ENCODE assay signal across 15 cellular contexts in genomic region chr5:123803359-123803758, GRCh38.
A peak's percentile ranks its signal among the peaks of the same experiment; 100 is the strongest.
DNase-seq lines count a peak whose midpoint lies in the region; TF ChIP-seq lines count a peak whose summit lies in the region.
"Had no signal": no experiment of that assay in that cellular context is flagged by ENCODE, and none has a peak within 500 bp of the region (broad histone marks: within the 10 kb centered on the region; RNA-seq: fewer than 3 reads in every experiment).

No MANE protein-coding gene starts in this region.

- H3K27ac ChIP-seq in HUES48 (ENCODE audit: low read depth, low read length) (peak overlapping the region; percentile 87), mesendoderm (ENCODE audit: low read depth, low read length) (no peak overlapping the region)

- DNase-seq in NCI-H69 (lab: John Stamatoyannopoulos, UW) (peak; percentile 21), astrocyte of the spinal cord (ENCODE audit: low read depth, low spot score) (peak; percentile 19), mesendoderm (no peak), A172 (ENCODE audit: low spot score) (no peak), NCI-H1105 treated with DMSO at 0.1 percent for 48 hours (lab: John Stamatoyannopoulos, UW) (no peak), ecto neural progenitor cell (ENCODE audit: low spot score) (no peak)
- DNase-seq: ACHN, AML-193, IMR-90, NCI-H1436, NCI-H2081 treated with DMSO at 0.1 percent for 48 hours, NCI-H524, SIG-M5, T-helper 17 cell had no signal

- no peak overlapping the region for H4K8ac ChIP-seq in mesendoderm (ENCODE audit: low read depth, low read length)

- no peaks in the 10 kb centered on the region for H3K79me1 ChIP-seq in mesendoderm (ENCODE audit: low read length)

- peak overlapping the region; percentile 83 for H2BK120ac ChIP-seq in mesendoderm (ENCODE audit: low read depth, low read length)

- peak overlapping the region; percentile 75 for H3K56ac ChIP-seq in mesendoderm (ENCODE audit: low read length)

- no peaks in the 10 kb centered on the region for H3K36me3 ChIP-seq in HUES48 (ENCODE audit: control insufficient read depth, insufficient read depth, low read length)
- no peaks in the 10 kb centered on the region for H3K36me3 ChIP-seq in mesendoderm (ENCODE audit: control insufficient read depth, insufficient read depth, low read length)

- H3K4me3 ChIP-seq in HUES48 (ENCODE audit: low read depth, low read length) (no peak overlapping the region), astrocyte of the spinal cord (ENCODE audit: low read depth, low read length) (no peak overlapping the region), mesendoderm (ENCODE audit: low read length) (no peak overlapping the region)

- H3K9ac ChIP-seq in HUES48 (ENCODE audit: low read depth, low read length) (no peak overlapping the region), mesendoderm (ENCODE audit: low read length) (peak overlapping the region; percentile 27)

- peak overlapping the region; percentile 2 for H3K4ac ChIP-seq in mesendoderm (ENCODE audit: low read depth, low read length)

- H3K4me1 ChIP-seq in HUES48 (ENCODE audit: control insufficient read depth, insufficient read depth, low read length), result peaks cover 43% of the 10 kb centered on the region
- peaks cover 20% of the 10 kb centered on the region for H3K4me1 ChIP-seq in mesendoderm (ENCODE audit: control insufficient read depth, low read depth, low read length)

- in situ Hi-C loops in astrocyte of the spinal cord (cut with HindIII; ENCODE audit: low sequenced_read_pairs), result no loop called here

- H4K5ac ChIP-seq in mesendoderm (ENCODE audit: low read length), result peak overlapping the region; percentile 92

- H3K79me2 ChIP-seq in mesendoderm (ENCODE audit: control insufficient read depth, insufficient read depth, low read length), result no peaks in the 10 kb centered on the region

- peak overlapping the region; percentile 51 for H3K18ac ChIP-seq in mesendoderm (ENCODE audit: low read length)

- no CpG with 5 or more reads among the region's 3 CpGs for WGBS in mesendoderm (ENCODE audit: extremely low coverage, insufficient coverage, low lambda C conversion rate)

- no peak overlapping the region for H2BK15ac ChIP-seq in mesendoderm (replicated peaks; ENCODE audit: low read depth)

- H3K27me3 ChIP-seq in HUES48 (ENCODE audit: control insufficient read depth, insufficient read depth, low read length) (no peaks in the 10 kb centered on the region), mesendoderm (ENCODE audit: insufficient read depth, low read length, poor library complexity) (no peaks in the 10 kb centered on the region)

- peak overlapping the region; percentile 96 for H2BK5ac ChIP-seq in mesendoderm (ENCODE audit: low read length)

- no peak overlapping the region for H3K4me2 ChIP-seq in mesendoderm (ENCODE audit: low read length)

- TF ChIP-seq CTCF in astrocyte of the spinal cord (IDR thresholded peaks at IDR 0.05; ENCODE audit: low read depth, low read length), result no peak

- peak overlapping the region; percentile 93 for H2AK5ac ChIP-seq in mesendoderm (ENCODE audit: low read length)

- no peak overlapping the region for H3K23ac ChIP-seq in mesendoderm (ENCODE audit: low read length)

- H3K9me3 ChIP-seq in HUES48 (ENCODE audit: control insufficient read depth, insufficient read depth, low read length), result no peaks in the 10 kb centered on the region

Comparison
In these comparisons a context has a peak if more than half of its experiments do, and no peak if none do; other contexts are left out.
1. DNase-seq: peak in NCI-H69 (single experiment) and astrocyte of the spinal cord (single experiment); none in mesendoderm (single experiment), A172 (single experiment), NCI-H1105 treated with DMSO at 0.1 percent for 48 hours (single experiment) and ecto neural progenitor cell (single experiment).